In genomic region chr2:15334650-15335326, GRCh38 we compare ENCODE assay signal across 11 cellular contexts.
DNase-seq lines count a peak whose midpoint lies in the region; TF ChIP-seq lines count a peak whose summit lies in the region.
"Had no signal": no experiment of that assay in that cellular context is flagged by ENCODE, and none has a peak within 500 bp of the region (broad histone marks: within the 10 kb centered on the region; RNA-seq: fewer than 3 reads in every experiment).

No MANE protein-coding gene starts in this region.

- WGBS in esophagus squamous epithelium, 2 donors: 46 to 47% methylated on average over 5 of the region's 5 CpGs
- 91% methylated on average over 5 of the region's 5 CpGs for WGBS in transverse colon (ENCODE audit: low coverage in 1 of 2), 2 donors

- no peaks in the 10 kb centered on the region for H3K9me3 ChIP-seq in esophagus squamous epithelium
- H3K9me3 ChIP-seq in transverse colon: no peaks in the 10 kb centered on the region
- H3K9me3 ChIP-seq: gastroesophageal sphincter had no signal

- intact Hi-C loops in Calu3 (cut with micrococcal nuclease; ENCODE audit: unreplicated experiment): no loop called here
- intact Hi-C loops in esophagus squamous epithelium (cut with DNase I): no loop called here
- intact Hi-C loops in transverse colon (cut with DNase I; ENCODE audit: low total_unique reads): no loop called here

- no peak for TF ChIP-seq CTCF in HFFc6 (IDR thresholded peaks at IDR 0.05)
- no peak for TF ChIP-seq CTCF in chondrocyte (IDR thresholded peaks at IDR 0.05)
- TF ChIP-seq CTCF in Calu3 (IDR thresholded peaks at IDR 0.05; ENCODE audit: unreplicated experiment): no peak
- TF ChIP-seq CTCF in esophagus squamous epithelium (IDR thresholded peaks at IDR 0.05): no peak
- no peak for TF ChIP-seq CTCF in transverse colon (IDR thresholded peaks at IDR 0.05)

- CTCF ChIA-PET in Calu3 (lab: Charles Lee): no interaction called here

- peaks cover 5% of the 10 kb centered on the region for H3K36me3 Mint-ChIP-seq in HFFc6 (ENCODE audit: low read depth)
- peaks cover 8% of the 10 kb centered on the region for H3K36me3 Mint-ChIP-seq in chondrocyte (ENCODE audit: low read depth)
- no peaks in the 10 kb centered on the region for H3K36me3 Mint-ChIP-seq in Calu3 (ENCODE audit: insufficient read depth, unreplicated experiment)

- H3K4me1 ChIP-seq in esophagus squamous epithelium: peaks cover 0 to 18% (median 0%) of the 10 kb centered on the region in 3 donors
- H3K4me1 ChIP-seq in transverse colon: no peaks in the 10 kb centered on the region

- H3K27me3 Mint-ChIP-seq in HFFc6 (ENCODE audit: insufficient read depth): peaks cover 5% of the 10 kb centered on the region; the same call in 1 of the 2 replicates
- no peaks in the 10 kb centered on the region for H3K27me3 Mint-ChIP-seq in chondrocyte (ENCODE audit: low read depth)
- H3K27me3 Mint-ChIP-seq in Calu3 (ENCODE audit: unreplicated experiment): no peaks in the 10 kb centered on the region
- H3K27me3 Mint-ChIP-seq: B cell had no signal

- H3K27ac Mint-ChIP-seq in HFFc6: 0 out of 2 replicates have a peak overlapping the region, but pooled peaks have one; percentile 27
- H3K27ac Mint-ChIP-seq in chondrocyte (ENCODE audit: unreplicated experiment): peak overlapping the region; percentile 47
- no peak overlapping the region for H3K27ac Mint-ChIP-seq in Calu3 (ENCODE audit: unreplicated experiment)
- H3K27ac Mint-ChIP-seq: B cell had no signal

- H3K27me3 ChIP-seq in esophagus squamous epithelium (peaks cover 0 to 23% (median 0%) of the 10 kb centered on the region in 4 donors), transverse colon (no peaks in the 10 kb centered on the region)
- H3K27me3 ChIP-seq: gastroesophageal sphincter had no signal

- H3K9me3 Mint-ChIP-seq in HFFc6: no peaks in the 10 kb centered on the region
- no peaks in the 10 kb centered on the region for H3K9me3 Mint-ChIP-seq in chondrocyte (ENCODE audit: low read depth)
- H3K9me3 Mint-ChIP-seq in Calu3 (ENCODE audit: low read depth, unreplicated experiment): no peaks in the 10 kb centered on the region

- no peak overlapping the region for H3K27ac ChIP-seq in esophagus squamous epithelium
- no peak overlapping the region for H3K27ac ChIP-seq in transverse colon
- H3K27ac ChIP-seq: gastroesophageal sphincter had no signal

- H3K36me3 ChIP-seq in esophagus squamous epithelium: peaks cover 0 to 13% (median 0%) of the 10 kb centered on the region in 3 donors
- H3K36me3 ChIP-seq in transverse colon: peaks cover 0 to 10% (median 0%) of the 10 kb centered on the region in 4 donors

- in situ Hi-C loops in transverse colon (cut with MboI; ENCODE audit: low pct_ligation_motif_present in 1 of 4, low pct_unique_long_range_greater_than_20kb in 1 of 4, low sequenced_read_pairs in 3 of 4): no loop called here

- H3K4me3 ChIP-seq in esophagus squamous epithelium (no peak overlapping the region), transverse colon (no peak overlapping the region)
- H3K4me3 ChIP-seq: gastroesophageal sphincter had no signal

- H3K4me3 Mint-ChIP-seq in HFFc6 (no peak overlapping the region), chondrocyte (ENCODE audit: unreplicated experiment) (no peak overlapping the region), Calu3 (ENCODE audit: low read depth, unreplicated experiment) (no peak overlapping the region)
- H3K4me3 Mint-ChIP-seq: B cell had no signal

- TF ChIP-seq EP300 in transverse colon (IDR thresholded peaks at IDR 0.05; ENCODE audit: low read depth): no peak

- BruUV-seq in Calu3 (replicated peaks; lab: Mats Ljungman, UMichigan): no TSS peak

- TF ChIP-seq POLR2A in esophagus squamous epithelium (IDR thresholded peaks at IDR 0.05): no peak
- TF ChIP-seq POLR2A in transverse colon (IDR thresholded peaks at IDR 0.05): no peak

- DNase-seq in AG08395 (ENCODE audit: low spot score) (peak; percentile 11), HFFc6 (peak; percentile 47), NCI-H460 (ENCODE audit: extremely low read depth, low read depth) (peak; percentile 81), chondrocyte (ENCODE audit: low spot score) (no peak), Calu3 (no peak), esophagus squamous epithelium (lab: John Stamatoyannopoulos, UW) (no peak), transverse colon (no peak), cerebellar nuclear complex (lab: John Stamatoyannopoulos, UW) (no peak)
- DNase-seq: aorta had no signal

- H3K4me1 Mint-ChIP-seq in HFFc6 (ENCODE audit: low read depth) (peaks cover 13% of the 10 kb centered on the region), chondrocyte (ENCODE audit: low read depth) (peaks cover 7% of the 10 kb centered on the region), Calu3 (ENCODE audit: low read depth, unreplicated experiment) (peaks cover 8% of the 10 kb centered on the region)
- H3K4me1 Mint-ChIP-seq: B cell had no signal

Comparison
In these comparisons a context has a peak if more than half of its experiments do, and no peak if none do; other contexts are left out.
1. DNase-seq: peak in AG08395 (single experiment), HFFc6 (single experiment) and NCI-H460 (single experiment); none in chondrocyte (single experiment), Calu3 (single experiment), esophagus squamous epithelium (single experiment), transverse colon (single experiment) and cerebellar nuclear complex (0 of 2).